Comparison of ENCODE assay signal across 8 cellular contexts in genomic region chr1:11719313-11720032, GRCh38. TPM values are rescaled to one million over a fixed set of nuclear protein-coding genes. Genes with fewer than 3 reads are reported as not detected.
DNase-seq lines count a peak whose midpoint lies in the region; ATAC-seq and TF ChIP-seq lines count a peak whose summit lies in the region.

No MANE protein-coding gene starts in this region.

- ATAC-seq in HG03135 (IDR thresholded peaks at IDR 0.05; ENCODE audit: unreplicated experiment), result peak; percentile 54
- ATAC-seq in mucosa of descending colon, result peak; percentile 95
- ATAC-seq in HG03139 (IDR thresholded peaks at IDR 0.05; ENCODE audit: unreplicated experiment), result no peak

- DNase-seq in NOMO-1 treated with DMSO at 0.1 percent for 48 hours (lab: John Stamatoyannopoulos, UW; ENCODE audit: unreplicated experiment), result peak; percentile 83
- peak; percentile 65 for DNase-seq in activated CD8-positive, alpha-beta memory T cell treated with anti-CD3 and anti-CD28 coated beads, Interleukin-2, amount 50 U/mL, for 1 hour (ENCODE audit: extremely low read depth)
- DNase-seq in mucosa of descending colon, result peak; percentile 86 to 93 (median 87)
- DNase-seq in stimulated activated CD8-positive, alpha-beta memory T cell treated with anti-CD3 and anti-CD28 coated beads, Interleukin-2, amount 100 ng/mL, for 1 hour (ENCODE audit: low read depth in 2 of 2), result peak; percentile 73 to 74

- peak overlapping the region; percentile 98 for H3K4me2 ChIP-seq in DOHH2 (ENCODE audit: low read length)

- no peaks in the 10 kb centered on the region for H3K79me2 ChIP-seq in DOHH2 (ENCODE audit: control insufficient read depth, low read length)

- TF ChIP-seq CTCF in DOHH2 (IDR thresholded peaks at IDR 0.05; ENCODE audit: low read depth, low read length, poor library complexity, severe bottlenecking), result peak; percentile 99
- TF ChIP-seq CTCF in mucosa of descending colon (IDR thresholded peaks at IDR 0.05), result peak; percentile 97

- H3F3A ChIP-seq in DOHH2 (ENCODE audit: control insufficient read depth, insufficient read depth), result no peaks in the 10 kb centered on the region

- H3K9me3 ChIP-seq in DOHH2 (ENCODE audit: control insufficient read depth, insufficient read depth, low read length) (no peaks in the 10 kb centered on the region), endocrine pancreas (ENCODE audit: control insufficient read depth, low read length) (no peaks in the 10 kb centered on the region), mucosa of descending colon (no peaks in the 10 kb centered on the region)

- peak overlapping the region; percentile 56 for H3K27ac ChIP-seq in DOHH2 (ENCODE audit: low read depth, low read length)

- H3K27me3 ChIP-seq in DOHH2 (ENCODE audit: control insufficient read depth, low read length) (peaks cover 7% of the 10 kb centered on the region), endocrine pancreas (ENCODE audit: control insufficient read depth, insufficient read depth, low read length) (peaks cover 2% of the 10 kb centered on the region)

- H3K9me2 ChIP-seq in DOHH2 (replicated peaks; ENCODE audit: control insufficient read depth, low read length), result no peaks in the 10 kb centered on the region

- intact Hi-C loops in mucosa of descending colon (cut with DNase I, micrococcal nuclease), result loop anchor here (10.0 kb wide), 2 partner anchors 65 to 75 kb away; partner anchors contain the start of genes FBXO2 (in 1 of the 2) and FBXO44 (in 1 of the 2)

- H3K9ac ChIP-seq in endocrine pancreas (ENCODE audit: control insufficient read depth, insufficient read depth, low read length), result peak overlapping the region; percentile 25

- H3K4me1 ChIP-seq in DOHH2 (ENCODE audit: control insufficient read depth, low read length) (peaks cover 14% of the 10 kb centered on the region), endocrine pancreas (ENCODE audit: control insufficient read depth, insufficient read depth, low read length) (no peaks in the 10 kb centered on the region), mucosa of descending colon (ENCODE audit: low read depth) (no peaks in the 10 kb centered on the region)

- H3K4me3 ChIP-seq in DOHH2 (ENCODE audit: low read length), result peak overlapping the region; percentile 82
- no peak overlapping the region for H3K4me3 ChIP-seq in endocrine pancreas (ENCODE audit: control insufficient read depth, insufficient read depth, low read length)
- H3K4me3 ChIP-seq in mucosa of descending colon, result no peak overlapping the region

- H3K36me3 ChIP-seq in DOHH2 (ENCODE audit: control insufficient read depth, low read length) (no peaks in the 10 kb centered on the region), endocrine pancreas (ENCODE audit: control insufficient read depth, insufficient read depth, low read length) (no peaks in the 10 kb centered on the region), mucosa of descending colon (ENCODE audit: low read depth) (no peaks in the 10 kb centered on the region)

- H4K20me1 ChIP-seq in DOHH2 (ENCODE audit: control insufficient read depth, insufficient read depth, low read depth, low read length), result no peaks in the 10 kb centered on the region

RNA-seq across cellular contexts. Expression of gene AGTRAP, which starts 16.5 kb away (rescaled TPM):
- total RNA-seq in mucosa of descending colon, result 10 to 100 TPM; 11.8 to 23.4 (median 22.6) TPM

RNA-seq across cellular contexts. Expression of gene DRAXIN, which starts 28.0 kb away (rescaled TPM):
- total RNA-seq in mucosa of descending colon, result under 1 TPM; 0.10 to 0.19 (median 0.17) TPM

RNA-seq across cellular contexts. Expression of gene MAD2L2, which starts 38.5 kb away (rescaled TPM):
- 10 to 100 TPM in 2 of 3 donors, 1 to 10 TPM in 1; 5.1 to 21.2 (median 16.3) TPM for total RNA-seq in mucosa of descending colon

RNA-seq across cellular contexts. Expression of gene C1orf167, which starts 42.5 kb away (rescaled TPM):
- total RNA-seq in mucosa of descending colon, result under 1 TPM in 1 of 3 donors, not detected in 2; 0.60 TPM

RNA-seq across cellular contexts. Expression of gene FBXO6, which starts 55.5 kb away (rescaled TPM):
- 1 to 10 TPM; 3.8 to 7.5 (median 6.3) TPM for total RNA-seq in mucosa of descending colon
